10 cellular contexts compared by ENCODE assay signal in genomic region chr4:183100827-183101226, GRCh38. TPM values are rescaled to one million over a fixed set of nuclear protein-coding genes. Genes with fewer than 3 reads are reported as not detected.
DNase-seq lines count a peak whose midpoint lies in the region; ATAC-seq, FAIRE-seq and TF ChIP-seq lines count a peak whose summit lies in the region.
"Had no signal": no experiment of that assay in that cellular context is flagged by ENCODE, and none has a peak within 500 bp of the region (broad histone marks: within the 10 kb centered on the region; RNA-seq: fewer than 3 reads in every experiment).

No MANE protein-coding gene starts in this region.

- no peak for TF ChIP-seq CTCF in astrocyte (IDR thresholded peaks at IDR 0.05; ENCODE audit: insufficient read depth, low read depth, low read length)
- TF ChIP-seq CTCF in tibial artery (IDR thresholded peaks at IDR 0.05): no peak

- H3K9ac ChIP-seq in astrocyte (ENCODE audit: low read length): peak overlapping the region; percentile 93

- H3K4me1 Mint-ChIP-seq in activated naive CD8-positive, alpha-beta T cell (ENCODE audit: low read depth): peaks cover 23% of the 10 kb centered on the region
- peaks cover 2% of the 10 kb centered on the region for H3K4me1 Mint-ChIP-seq in activated naive CD8-positive, alpha-beta T cell treated with anti-CD3 and anti-CD28 coated beads for 36 hours
- peaks cover 10% of the 10 kb centered on the region for H3K4me1 Mint-ChIP-seq in astrocyte (ENCODE audit: low read depth, unreplicated experiment)

- ATAC-seq in left colon: peak; percentile 29
- no peak for ATAC-seq in GM19035 (IDR thresholded peaks at IDR 0.05; ENCODE audit: unreplicated experiment)

- no peaks in the 10 kb centered on the region for H3K36me3 ChIP-seq in astrocyte (ENCODE audit: insufficient read depth, low read length)
- H3K36me3 ChIP-seq in tibial artery: no peaks in the 10 kb centered on the region

- H3K27ac ChIP-seq in astrocyte (ENCODE audit: low read depth, low read length) (no peak overlapping the region), tibial artery (no peak overlapping the region)

- H3K36me3 Mint-ChIP-seq in activated naive CD8-positive, alpha-beta T cell: no peaks in the 10 kb centered on the region
- H3K36me3 Mint-ChIP-seq in activated naive CD8-positive, alpha-beta T cell treated with anti-CD3 and anti-CD28 coated beads for 36 hours: no peaks in the 10 kb centered on the region
- H3K36me3 Mint-ChIP-seq in astrocyte (ENCODE audit: low read depth, unreplicated experiment): no peaks in the 10 kb centered on the region

- peaks cover 10% of the 10 kb centered on the region for H3K4me1 ChIP-seq in astrocyte (ENCODE audit: insufficient read depth, low read length)
- peaks cover 0 to 32% (median 9%) of the 10 kb centered on the region in 4 donors for H3K4me1 ChIP-seq in tibial artery

- H3K27ac Mint-ChIP-seq in activated naive CD8-positive, alpha-beta T cell: no peak overlapping the region
- no peak overlapping the region for H3K27ac Mint-ChIP-seq in activated naive CD8-positive, alpha-beta T cell treated with anti-CD3 and anti-CD28 coated beads for 36 hours
- no peak overlapping the region for H3K27ac Mint-ChIP-seq in astrocyte (ENCODE audit: unreplicated experiment)

- H3K27me3 ChIP-seq in astrocyte (ENCODE audit: insufficient read depth, low read length) (no peaks in the 10 kb centered on the region), tibial artery (no peaks in the 10 kb centered on the region)

- H3K79me2 ChIP-seq in astrocyte (ENCODE audit: insufficient read depth, low read length): peaks cover 65% of the 10 kb centered on the region

- H2AFZ ChIP-seq in astrocyte (ENCODE audit: low read depth, low read length): no peak overlapping the region

- H3K9me3 ChIP-seq in astrocyte (ENCODE audit: insufficient read depth, low read depth, low read length) (no peaks in the 10 kb centered on the region), tibial artery (no peaks in the 10 kb centered on the region)

- no peaks in the 10 kb centered on the region for H3K9me3 Mint-ChIP-seq in activated naive CD8-positive, alpha-beta T cell (ENCODE audit: low read depth)
- no peaks in the 10 kb centered on the region for H3K9me3 Mint-ChIP-seq in activated naive CD8-positive, alpha-beta T cell treated with anti-CD3 and anti-CD28 coated beads for 36 hours
- H3K9me3 Mint-ChIP-seq in astrocyte (ENCODE audit: unreplicated experiment): no peaks in the 10 kb centered on the region

- H4K20me1 ChIP-seq in astrocyte (ENCODE audit: insufficient read depth, low read length): peaks cover 45% of the 10 kb centered on the region

- no peak for FAIRE-seq in astrocyte (lab: Jason Lieb, UNC)
- FAIRE-seq: H54 had no signal

- H3K4me3 ChIP-seq in astrocyte (ENCODE audit: insufficient read depth, low read depth, low read length) (peak overlapping the region; percentile 82), tibial artery (peak overlapping the region; percentile 85 to 88)

- in situ Hi-C loops in ACHN (cut with HindIII; ENCODE audit: low pct_ligation_motif_present, low pct_unique_long_range_greater_than_20kb, low sequenced_read_pairs): no loop called here

- intact Hi-C loops in left colon (cut with DNase I, micrococcal nuclease) (no loop called here), tibial artery (cut with DNase I; ENCODE audit: low total_unique reads) (no loop called here)

- H3K4me2 ChIP-seq in astrocyte (ENCODE audit: low read length): peak overlapping the region; percentile 87

- H3K27me3 Mint-ChIP-seq in activated naive CD8-positive, alpha-beta T cell: peaks cover 5% of the 10 kb centered on the region
- peaks cover 42% of the 10 kb centered on the region for H3K27me3 Mint-ChIP-seq in activated naive CD8-positive, alpha-beta T cell treated with anti-CD3 and anti-CD28 coated beads for 36 hours
- H3K27me3 Mint-ChIP-seq in astrocyte (ENCODE audit: low read depth, unreplicated experiment): no peaks in the 10 kb centered on the region

- no peak for DNase-seq in activated naive CD8-positive, alpha-beta T cell treated with anti-CD3 and anti-CD28 coated beads for 36 hours
- DNase-seq in astrocyte (ENCODE audit: low read depth): no peak
- no peak for DNase-seq in left colon
- DNase-seq in tibial artery: no peak
- no peak for DNase-seq in ACHN
- no peak for DNase-seq in NOMO-1 treated with dmso at 0.1 percent for 144 hours (lab: John Stamatoyannopoulos, UW; ENCODE audit: unreplicated experiment)
- DNase-seq: NCI-H2029 treated with DMSO at 0.1 percent for 48 hours had no signal

- H3K4me3 Mint-ChIP-seq in activated naive CD8-positive, alpha-beta T cell: peak overlapping the region; percentile 80
- no peak overlapping the region for H3K4me3 Mint-ChIP-seq in activated naive CD8-positive, alpha-beta T cell treated with anti-CD3 and anti-CD28 coated beads for 36 hours
- peak overlapping the region; percentile 93 for H3K4me3 Mint-ChIP-seq in astrocyte (ENCODE audit: unreplicated experiment)

RNA-seq across cellular contexts. Expression of gene WWC2, which starts 1.8 kb away (rescaled TPM):
- total RNA-seq in activated naive CD8-positive, alpha-beta T cell treated with anti-CD3 and anti-CD28 coated beads for 36 hours: 1 to 10 TPM; 4.4 to 4.6 TPM
- total RNA-seq in astrocyte: 51.6 and 62.6 TPM in 2 replicates
- total RNA-seq in left colon: 1 to 10 TPM; 5.3 to 6.3 TPM
